16 cellular contexts compared by ENCODE assay signal in the genomic region with DNA sequence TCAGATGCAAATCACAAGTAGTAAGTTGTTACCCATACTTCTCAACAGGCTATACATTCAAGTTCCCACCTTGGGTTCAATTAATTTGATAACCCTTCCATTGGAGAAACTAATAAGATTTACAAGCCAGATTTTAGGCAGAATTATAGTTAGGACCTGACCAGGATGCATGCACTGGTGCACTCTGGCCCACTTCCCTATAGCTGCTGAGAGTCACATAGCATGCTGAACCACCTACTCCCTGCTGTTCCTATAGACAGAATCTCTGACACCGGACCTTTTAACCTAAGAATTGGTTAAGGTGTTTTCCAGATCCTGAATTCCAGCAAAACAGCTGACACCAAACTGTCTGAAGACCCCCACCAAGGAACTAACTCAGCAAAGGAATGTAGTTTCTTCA. TPM values are rescaled to one million over a fixed set of nuclear protein-coding genes. Genes with fewer than 3 reads are reported as not detected.
DNase-seq lines count a peak whose midpoint lies in the region; ATAC-seq, FAIRE-seq and TF ChIP-seq lines count a peak whose summit lies in the region.
"Had no signal": no experiment of that assay in that cellular context is flagged by ENCODE, and none has a peak within 500 bp of the region (broad histone marks: within the 10 kb centered on the region; RNA-seq: fewer than 3 reads in every experiment).

No MANE protein-coding gene starts in this region.

- WGBS in endodermal cell (ENCODE audit: insufficient coverage in 1 of 2, insufficient read length in 1 of 2), 2 experiments: 100% methylated on average over 1 of the region's 1 CpG; no CpG with 5 or more reads in 1 of the 2 experiments

- no peaks in the 10 kb centered on the region for H3K27me3 ChIP-seq in endodermal cell (ENCODE audit: control insufficient read depth, insufficient read depth, low read length, poor library complexity, severe bottlenecking)
- H3K27me3 ChIP-seq: BLaER1 had no signal

- peak overlapping the region; percentile 64 for H3K4me3 ChIP-seq in endodermal cell (ENCODE audit: low read length)
- H3K4me3 ChIP-seq: A549, BLaER1 had no signal

- H3K4me3 Mint-ChIP-seq in endodermal cell: no peak overlapping the region
- H3K4me3 Mint-ChIP-seq in stimulated activated naive B cell treated with anti-CD40 and anti-IgM and Interleukin-4, amounts not matched to agents 10 μg/mL and 1 μg/mL and 100 μg/mL, for 72 hours: no peak overlapping the region
- no peak overlapping the region for H3K4me3 Mint-ChIP-seq in glutamatergic neuron (ENCODE audit: unreplicated experiment)
- H3K4me3 Mint-ChIP-seq: CD8-positive, alpha-beta memory T cell; HFFc6 had no signal

- in situ Hi-C loops in ACHN (cut with HindIII; ENCODE audit: low pct_ligation_motif_present, low pct_unique_long_range_greater_than_20kb, low sequenced_read_pairs): no loop called here

- peaks cover 17% of the 10 kb centered on the region for H3K36me3 ChIP-seq in endodermal cell (ENCODE audit: control insufficient read depth, insufficient read depth, low read length)

- no peak overlapping the region for H3K9ac ChIP-seq in endodermal cell (ENCODE audit: extremely low read depth, low read length, poor library complexity, severe bottlenecking)
- H3K9ac ChIP-seq: BLaER1 had no signal

- no peak overlapping the region for H3K27ac ChIP-seq in endodermal cell (ENCODE audit: low read depth, low read length)
- H3K27ac ChIP-seq: A549, BLaER1, HL-60 had no signal

- H3K4me1 Mint-ChIP-seq in endodermal cell (no peaks in the 10 kb centered on the region), glutamatergic neuron (ENCODE audit: low read depth, unreplicated experiment) (no peaks in the 10 kb centered on the region)
- peaks cover 16 to 23% of the 10 kb centered on the region in 2 donors for H3K4me1 Mint-ChIP-seq in stimulated activated naive B cell treated with anti-CD40 and anti-IgM and Interleukin-4, amounts not matched to agents 10 μg/mL and 1 μg/mL and 100 μg/mL, for 72 hours

- no peak for FAIRE-seq in GM12891 (lab: Jason Lieb, UNC)
- FAIRE-seq: A549, GM19239 had no signal

- H3K9me3 Mint-ChIP-seq in endodermal cell (peaks cover 84% of the 10 kb centered on the region), glutamatergic neuron (ENCODE audit: unreplicated experiment) (peaks cover 2% of the 10 kb centered on the region)
- peaks cover 0 to 3% of the 10 kb centered on the region in 2 donors for H3K9me3 Mint-ChIP-seq in stimulated activated naive B cell treated with anti-CD40 and anti-IgM and Interleukin-4, amounts not matched to agents 10 μg/mL and 1 μg/mL and 100 μg/mL, for 72 hours

- H3K27me3 Mint-ChIP-seq in endodermal cell (ENCODE audit: insufficient read depth) (no peaks in the 10 kb centered on the region), glutamatergic neuron (ENCODE audit: unreplicated experiment) (peaks cover 4% of the 10 kb centered on the region)
- H3K27me3 Mint-ChIP-seq in stimulated activated naive B cell treated with anti-CD40 and anti-IgM and Interleukin-4, amounts not matched to agents 10 μg/mL and 1 μg/mL and 100 μg/mL, for 72 hours: no peaks in the 10 kb centered on the region
- H3K27me3 Mint-ChIP-seq: CD8-positive, alpha-beta memory T cell had no signal

- H3K27ac Mint-ChIP-seq in endodermal cell (no peak overlapping the region), glutamatergic neuron (ENCODE audit: unreplicated experiment) (no peak overlapping the region)
- no peak overlapping the region for H3K27ac Mint-ChIP-seq in stimulated activated naive B cell treated with anti-CD40 and anti-IgM and Interleukin-4, amounts not matched to agents 10 μg/mL and 1 μg/mL and 100 μg/mL, for 72 hours
- H3K27ac Mint-ChIP-seq: CD8-positive, alpha-beta memory T cell; HFFc6 had no signal

- H3K4me1 ChIP-seq in endodermal cell (ENCODE audit: control insufficient read depth, insufficient read depth, low read length): no peaks in the 10 kb centered on the region
- H3K4me1 ChIP-seq: A549, BLaER1, Caco-2 had no signal

- DNase-seq in GM12891 (ENCODE audit: insufficient read length, low spot score) (no peak), endodermal cell (no peak), glutamatergic neuron (no peak), NCI-H526 (lab: John Stamatoyannopoulos, UW) (no peak), ACHN (no peak)
- DNase-seq in stimulated activated naive B cell treated with anti-CD40 and anti-IgM and Interleukin-4, amounts not matched to agents 10 μg/mL and 1 μg/mL and 100 μg/mL, for 72 hours: no peak
- DNase-seq: Caco-2; CD8-positive, alpha-beta memory T cell; DMS53; HCEC 1CT; HFFc6 had no signal

- TF ChIP-seq POLR2A in GM12891 (IDR thresholded peaks at IDR 0.05; ENCODE audit: low read depth, low read length): no peak

- peak; percentile 50 for ATAC-seq in GM19397 (IDR thresholded peaks at IDR 0.05; ENCODE audit: unreplicated experiment)
- peak; percentile 99 to 100 for ATAC-seq in stimulated activated naive B cell treated with anti-CD40 and anti-IgM and Interleukin-4, amounts not matched to agents 10 μg/mL and 1 μg/mL and 100 μg/mL, for 72 hours (replicated peaks)
- ATAC-seq: A549 had no signal

- H3K36me3 Mint-ChIP-seq in endodermal cell (ENCODE audit: low read depth): peaks cover 66% of the 10 kb centered on the region
- peaks cover 26 to 50% of the 10 kb centered on the region in 2 donors for H3K36me3 Mint-ChIP-seq in stimulated activated naive B cell treated with anti-CD40 and anti-IgM and Interleukin-4, amounts not matched to agents 10 μg/mL and 1 μg/mL and 100 μg/mL, for 72 hours
- H3K36me3 Mint-ChIP-seq in glutamatergic neuron (ENCODE audit: unreplicated experiment): peaks cover 18% of the 10 kb centered on the region

- TF ChIP-seq CTCF in endodermal cell (conservative IDR thresholded peaks at IDR 0.05) (no peak), glutamatergic neuron (IDR thresholded peaks at IDR 0.05; ENCODE audit: partially characterized antibody, unreplicated experiment) (no peak)

- H3K9me3 ChIP-seq in endodermal cell (ENCODE audit: control insufficient read depth, low read length): peaks cover 89% of the 10 kb centered on the region

TF ChIP-seq in GM12891, 5 proteins besides CTCF, POLR2A, EP300 and RAD21:
- TF ChIP-seq POLR2AphosphoS5 (IDR thresholded peaks at IDR 0.05; ENCODE audit: low read depth, low read length): no peak
- peak; percentile 47; the same call in 1 of the 2 replicates for TF ChIP-seq SPI1 (IDR thresholded peaks at IDR 0.05; ENCODE audit: low read depth, low read length)

RNA-seq across cellular contexts. Expression of a gene that starts 26.2 kb away (rescaled TPM):
- polyA plus RNA-seq in GM12891 (2012; ENCODE audit: low read depth, missing spikeins): 16.8 TPM
- total RNA-seq in endodermal cell: 10 to 100 TPM; 23.2 to 27.0 TPM
- polyA plus RNA-seq in endodermal cell (2013, experiment 1 of 2): 14.4 TPM
- polyA plus RNA-seq in endodermal cell (2013, experiment 2 of 2): 11.3 TPM
- total RNA-seq in glutamatergic neuron (ENCODE audit: unreplicated experiment): 7.9 TPM

RNA-seq across cellular contexts. Expression of a gene that starts 26.3 kb away (rescaled TPM):
- polyA plus RNA-seq in GM12891 (2012; ENCODE audit: low read depth, missing spikeins): 28.3 TPM
- total RNA-seq in endodermal cell: 10 to 100 TPM; 44.9 to 47.0 TPM
- 43.8 TPM for polyA plus RNA-seq in endodermal cell (2013, experiment 1 of 2)
- 41.2 TPM for polyA plus RNA-seq in endodermal cell (2013, experiment 2 of 2)
- 42.8 TPM for total RNA-seq in glutamatergic neuron (ENCODE audit: unreplicated experiment)
